ENCODE assay signal across 22 cellular contexts in the genomic region with DNA sequence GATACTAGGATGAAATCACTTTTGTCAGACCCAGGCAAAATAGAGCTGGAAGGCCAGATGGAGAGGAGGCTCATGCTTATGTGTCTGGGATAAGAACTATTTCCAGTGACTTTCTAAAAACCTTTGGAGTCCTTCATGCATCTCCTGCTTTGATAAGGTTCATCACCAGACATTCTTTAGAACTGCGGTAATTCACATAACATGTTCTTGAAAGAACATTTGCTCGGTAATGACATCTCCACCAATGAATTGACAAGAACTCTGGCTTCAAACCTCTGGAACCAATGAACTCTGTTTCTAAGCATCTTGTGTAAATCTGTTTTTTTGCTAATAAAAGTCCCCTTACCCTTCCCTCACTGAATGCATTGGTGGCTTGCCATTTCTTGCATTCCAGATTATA.
"Had no signal": no experiment of that assay in that cellular context is flagged by ENCODE, and none has a peak within 500 bp of the region (broad histone marks: within the 10 kb centered on the region; RNA-seq: fewer than 3 reads in every experiment).

No MANE protein-coding gene starts in this region.

- H3K4me3 ChIP-seq: mucosa of descending colon, neural progenitor cell, ovary, right lobe of liver, tibial artery had no signal

- ATAC-seq: left lobe of liver, mucosa of descending colon, right lobe of liver had no signal

- DNase-seq: activated CD4-positive, alpha-beta T cell treated with anti-CD3 and anti-CD28 coated beads, Interleukin-2, amount 10 ng/mL, durations not matched to agents 24 days and 14 days; activated CD8-positive, alpha-beta memory T cell treated with anti-CD3 and anti-CD28 coated beads, Interleukin-2, amount 50 U/mL, for 4 hours; activated gamma-delta T cell treated with Interleukin-2 at 50 U/mL for 16 hours; activated T-cell treated with anti-CD3 and anti-CD28 coated beads, Interleukin-2, amount 50 U/mL, for 4 hours; amygdala; effector memory CD4-positive, alpha-beta T cell; foreskin keratinocyte; glutamatergic neuron; kidney; mammary epithelial cell; mucosa of descending colon; naive B cell; ovary; right lobe of liver; SIG-M5; small intestine; stimulated activated naive B cell treated with anti-CD40 and anti-IgM and Interleukin-4, amounts not matched to agents 10 μg/mL and 1 μg/mL and 100 μg/mL, for 72 hours; T-helper 1 cell had no signal

- H3K27me3 ChIP-seq: foreskin keratinocyte, neural progenitor cell, ovary, right lobe of liver, tibial artery had no signal

- H3K27ac Mint-ChIP-seq: dendritic cell treated with granulocyte-macrophage colony-stimulating factor and Interleukin-4, amounts not matched to agents 40 ng/mL and 50 ng/mL, for 4 days; naive B cell; neural progenitor cell; stimulated activated naive B cell treated with anti-CD40 and anti-IgM and Interleukin-4, amounts not matched to agents 10 μg/mL and 1 μg/mL and 100 μg/mL, for 72 hours had no signal

- H3K9me3 Mint-ChIP-seq: activated T-cell treated with anti-CD3 and anti-CD28 coated beads, Interleukin-2, amount 50 U/mL, for 4 hours had no signal

- H3K27ac ChIP-seq: foreskin keratinocyte, neural progenitor cell, ovary, right lobe of liver had no signal

- H3K36me3 Mint-ChIP-seq: naive B cell; neural progenitor cell; stimulated activated naive B cell treated with anti-CD40 and anti-IgM and Interleukin-4, amounts not matched to agents 10 μg/mL and 1 μg/mL and 100 μg/mL, for 72 hours had no signal

- H3K9ac ChIP-seq: neural progenitor cell had no signal

- H3K4me1 ChIP-seq: neural progenitor cell, right lobe of liver had no signal

- H3K36me3 ChIP-seq: neural progenitor cell, ovary, right lobe of liver, tibial artery had no signal

- H3K4me1 Mint-ChIP-seq: neural progenitor cell had no signal

- H3K9me3 ChIP-seq: mucosa of descending colon, ovary, right lobe of liver, tibial artery had no signal

- H3K27me3 Mint-ChIP-seq: dendritic cell treated with granulocyte-macrophage colony-stimulating factor and Interleukin-4, amounts not matched to agents 40 ng/mL and 50 ng/mL, for 4 days; stimulated activated naive B cell treated with anti-CD40 and anti-IgM and Interleukin-4, amounts not matched to agents 10 μg/mL and 1 μg/mL and 100 μg/mL, for 72 hours had no signal

- H3K4me3 Mint-ChIP-seq: activated T-cell treated with anti-CD3 and anti-CD28 coated beads, Interleukin-2, amount 50 U/mL, for 4 hours; dendritic cell treated with granulocyte-macrophage colony-stimulating factor and Interleukin-4, amounts not matched to agents 40 ng/mL and 50 ng/mL, for 4 days; naive B cell; neural progenitor cell; stimulated activated naive B cell treated with anti-CD40 and anti-IgM and Interleukin-4, amounts not matched to agents 10 μg/mL and 1 μg/mL and 100 μg/mL, for 72 hours had no signal
